ENCODE assay signal across 1 cellular context in genomic region chr17:49880291-49881053, GRCh38.
A peak's percentile ranks its signal among the peaks of the same experiment; 100 is the strongest.
TF ChIP-seq lines count a peak whose summit lies in the region.

No MANE protein-coding gene starts in this region.

TF ChIP-seq in HepG2, 621 proteins besides CTCF, POLR2A, EP300 and RAD21 (continued from another document and continues in another):
- TF ChIP-seq MIER2 (CRISPR knock-in tag; IDR thresholded peaks at IDR 0.05) (no peak), PHF21A (CRISPR knock-in tag; IDR thresholded peaks at IDR 0.05) (no peak), ZNF546 (CRISPR knock-in tag; conservative IDR thresholded peaks at IDR 0.05) (no peak), HDAC2 (CRISPR knock-in tag; IDR thresholded peaks at IDR 0.05) (0 out of 2 replicates have a peak, but pooled peaks have one; percentile 20), GABPB1 (CRISPR knock-in tag; IDR thresholded peaks at IDR 0.05) (peak; percentile 58; the same call in 1 of the 2 replicates), KLF13 (CRISPR knock-in tag; IDR thresholded peaks at IDR 0.05) (0 out of 2 replicates have a peak, but pooled peaks have one; percentile 53), NR2F2 (IDR thresholded peaks at IDR 0.05; ENCODE audit: borderline replicate concordance, low read depth) (no peak), ZNF251 (CRISPR knock-in tag; IDR thresholded peaks at IDR 0.05) (no peak), ZEB1 (IDR thresholded peaks at IDR 0.05; ENCODE audit: insufficient replicate concordance, low read depth) (no peak), ZIK1 (CRISPR knock-in tag; IDR thresholded peaks at IDR 0.05; ENCODE audit: borderline replicate concordance, low read depth) (no peak), ZNF501 (CRISPR knock-in tag; IDR thresholded peaks at IDR 0.05) (peak; percentile 92), SP4 (CRISPR knock-in tag; IDR thresholded peaks at IDR 0.05) (peak; percentile 54; the same call in 1 of the 2 replicates), ZNF33B (CRISPR knock-in tag; IDR thresholded peaks at IDR 0.05) (no peak), ZBTB37 (CRISPR knock-in tag; IDR thresholded peaks at IDR 0.05) (no peak), SNAPC2 (CRISPR knock-in tag; IDR thresholded peaks at IDR 0.05) (no peak), SMAD1 (CRISPR knock-in tag; IDR thresholded peaks at IDR 0.05; ENCODE audit: borderline replicate concordance, low read depth) (0 out of 2 replicates have a peak, but pooled peaks have one; percentile 34), HMGA1 (CRISPR knock-in tag; conservative IDR thresholded peaks at IDR 0.05) (no peak), TSC22D2 (CRISPR knock-in tag; IDR thresholded peaks at IDR 0.05; ENCODE audit: borderline replicate concordance) (no peak), SKIL (CRISPR knock-in tag; IDR thresholded peaks at IDR 0.05; ENCODE audit: borderline replicate concordance) (no peak), YY1 (IDR thresholded peaks at IDR 0.05; ENCODE audit: insufficient read depth, insufficient replicate concordance, low read depth, low read length) (peak; percentile 58), MTERF4 (CRISPR knock-in tag; IDR thresholded peaks at IDR 0.05) (no peak), KLF15 (CRISPR knock-in tag; IDR thresholded peaks at IDR 0.05; ENCODE audit: borderline replicate concordance) (no peak), ATF7-NPFF (CRISPR knock-in tag; IDR thresholded peaks at IDR 0.05; ENCODE audit: low read depth) (peak; percentile 56; the same call in 1 of the 2 replicates), SMAD9 (CRISPR knock-in tag; IDR thresholded peaks at IDR 0.05) (no peak), KDM3A (CRISPR knock-in tag; IDR thresholded peaks at IDR 0.05; ENCODE audit: low read depth) (peak; percentile 83; the same call in 1 of the 2 replicates), ZKSCAN5 (CRISPR knock-in tag; IDR thresholded peaks at IDR 0.05) (no peak), ZNF576 (CRISPR knock-in tag; IDR thresholded peaks at IDR 0.05) (no peak), SRSF9 (IDR thresholded peaks at IDR 0.05; ENCODE audit: borderline replicate concordance, insufficient read depth, low read depth, low read length, poor library complexity, severe bottlenecking) (no peak), NR3C1 (CRISPR knock-in tag; IDR thresholded peaks at IDR 0.05) (no peak), ZC3H13 (CRISPR knock-in tag; IDR thresholded peaks at IDR 0.05) (no peak), UBTF (CRISPR knock-in tag; IDR thresholded peaks at IDR 0.05) (peak; percentile 51; the same call in 1 of the 2 replicates), ZNF280B (CRISPR knock-in tag; IDR thresholded peaks at IDR 0.05; ENCODE audit: borderline replicate concordance) (0 out of 2 replicates have a peak, but pooled peaks have one; percentile 24), PCBP2 (optimal IDR thresholded peaks at IDR 0.05; ENCODE audit: low read depth, low read length, poor library complexity, severe bottlenecking) (no peak), ZFP36 (IDR thresholded peaks at IDR 0.05; ENCODE audit: borderline replicate concordance, low read depth, low read length, partially characterized antibody) (no peak), STAT5B (CRISPR knock-in tag; IDR thresholded peaks at IDR 0.05) (no peak), ELF3 (CRISPR knock-in tag; IDR thresholded peaks at IDR 0.05) (0 out of 2 replicates have a peak, but pooled peaks have one; percentile 17), ZFP62 (CRISPR knock-in tag; IDR thresholded peaks at IDR 0.05) (no peak), HNF1B (CRISPR knock-in tag; IDR thresholded peaks at IDR 0.05) (peak; percentile 78), ZNF468 (CRISPR knock-in tag; IDR thresholded peaks at IDR 0.05) (no peak), RBM39 (IDR thresholded peaks at IDR 0.05; ENCODE audit: low read depth, low read length, poor library complexity, severe bottlenecking) (peak; percentile 76), HHEX (CRISPR knock-in tag; IDR thresholded peaks at IDR 0.05) (no peak), ZNF136 (CRISPR knock-in tag; IDR thresholded peaks at IDR 0.05; ENCODE audit: low read depth) (no peak), STAG1 (CRISPR knock-in tag; IDR thresholded peaks at IDR 0.05) (peak; percentile 96), MIER3 (CRISPR knock-in tag; IDR thresholded peaks at IDR 0.05; ENCODE audit: borderline replicate concordance) (peak; percentile 39; the same call in 1 of the 2 replicates), ZNF629 (CRISPR knock-in tag; conservative IDR thresholded peaks at IDR 0.05) (no peak), ZNF329 (CRISPR knock-in tag; IDR thresholded peaks at IDR 0.05; ENCODE audit: low read depth) (no peak), ZNF547 (CRISPR knock-in tag; IDR thresholded peaks at IDR 0.05) (no peak), ZNF883 (CRISPR knock-in tag; IDR thresholded peaks at IDR 0.05; ENCODE audit: not compliant biosample characterization) (no peak), ZNF616 (CRISPR knock-in tag; IDR thresholded peaks at IDR 0.05; ENCODE audit: low read depth) (no peak), HIC2 (CRISPR knock-in tag; IDR thresholded peaks at IDR 0.05; ENCODE audit: low read depth) (peak; percentile 55; the same call in 1 of the 2 replicates), KLF6 (CRISPR knock-in tag; IDR thresholded peaks at IDR 0.05) (0 out of 2 replicates have a peak, but pooled peaks have one; percentile 52), ZNF160 (CRISPR knock-in tag; IDR thresholded peaks at IDR 0.05) (no peak), ZNF225 (CRISPR knock-in tag; IDR thresholded peaks at IDR 0.05) (no peak), ZSCAN22 (CRISPR knock-in tag; IDR thresholded peaks at IDR 0.05) (no peak), PATZ1 (CRISPR knock-in tag; IDR thresholded peaks at IDR 0.05) (peak; percentile 19; the same call in 1 of the 2 replicates), ZNF614 (CRISPR knock-in tag; IDR thresholded peaks at IDR 0.05; ENCODE audit: borderline replicate concordance) (peak; percentile 53; the same call in 1 of the 2 replicates), NAIF1 (CRISPR knock-in tag; IDR thresholded peaks at IDR 0.05; ENCODE audit: borderline replicate concordance) (no peak), PTBP1 (IDR thresholded peaks at IDR 0.05; ENCODE audit: low read depth, low read length, poor library complexity, severe bottlenecking) (no peak), ZMYM4 (CRISPR knock-in tag; IDR thresholded peaks at IDR 0.05) (no peak), ZNF652 (CRISPR knock-in tag; IDR thresholded peaks at IDR 0.05; ENCODE audit: borderline replicate concordance, low read depth) (no peak)
